In the genomic region with DNA sequence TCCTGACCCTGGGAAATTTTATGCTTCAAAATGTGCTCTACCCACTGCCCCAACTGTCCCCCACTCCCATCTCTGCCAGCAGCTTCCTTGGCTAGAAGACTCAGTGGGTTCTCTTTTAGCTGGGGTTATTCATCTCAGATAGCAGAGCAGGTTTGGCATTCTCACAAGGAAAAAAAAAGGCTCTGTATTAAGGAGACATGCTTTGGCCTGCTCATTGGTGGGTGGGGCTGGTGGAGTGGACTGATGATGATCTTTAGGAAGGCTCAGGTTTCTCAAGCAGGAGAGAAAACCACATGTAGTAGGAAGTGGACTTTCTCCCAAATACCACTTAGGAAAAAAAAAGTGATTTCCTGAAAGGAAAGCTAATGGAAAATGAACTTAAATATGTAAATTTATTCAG, we compare ENCODE assay signal across 17 cellular contexts.
"Had no signal": no experiment of that assay in that cellular context is flagged by ENCODE, and none has a peak within 500 bp of the region (broad histone marks: within the 10 kb centered on the region; RNA-seq: fewer than 3 reads in every experiment).

No MANE protein-coding gene starts in this region.

- ATAC-seq: activated CD8-positive, alpha-beta memory T cell treated with anti-CD3 and anti-CD28 coated beads, Interleukin-2, amount 10 ng/mL, durations not matched to agents 7 days and 5 days; heart right ventricle had no signal

- H3K4me3 Mint-ChIP-seq: activated CD8-positive, alpha-beta memory T cell treated with anti-CD3 and anti-CD28 coated beads, Interleukin-2, amount 10 ng/mL, durations not matched to agents 7 days and 5 days; activated naive CD8-positive, alpha-beta T cell; activated T-cell treated with anti-CD3 and anti-CD28 coated beads, Interleukin-2, amount 50 U/mL, for 24 hours; nephron progenitor cell; T-helper 2 cell treated with Interferon-gamma antibody and Interleukin-4, amounts not matched to agents 5 μg/mL and 100 μg/mL, for 36 hours had no signal

- H3K36me3 ChIP-seq: heart right ventricle, left ventricle myocardium inferior, uterus had no signal

- H3K4me1 Mint-ChIP-seq: activated CD8-positive, alpha-beta memory T cell treated with anti-CD3 and anti-CD28 coated beads, Interleukin-2, amount 10 ng/mL, durations not matched to agents 7 days and 5 days had no signal

- H3K4me1 ChIP-seq: left ventricle myocardium inferior, uterus had no signal

- H3K9me3 ChIP-seq: uterus had no signal

- H3K27me3 Mint-ChIP-seq: activated CD8-positive, alpha-beta memory T cell treated with anti-CD3 and anti-CD28 coated beads, Interleukin-2, amount 10 ng/mL, durations not matched to agents 7 days and 5 days; activated naive CD8-positive, alpha-beta T cell; activated T-cell treated with anti-CD3 and anti-CD28 coated beads, Interleukin-2, amount 50 U/mL, for 24 hours had no signal

- H3K4me3 ChIP-seq: heart right ventricle, left ventricle myocardium inferior, skin epidermis, uterus had no signal

- H3K27me3 ChIP-seq: heart right ventricle, uterus had no signal

- FAIRE-seq: endometrium, islet of Langerhans had no signal

- H3K27ac ChIP-seq: heart right ventricle, left ventricle myocardium inferior, skin epidermis, uterus had no signal

- H3K36me3 Mint-ChIP-seq: activated CD8-positive, alpha-beta memory T cell treated with anti-CD3 and anti-CD28 coated beads, Interleukin-2, amount 10 ng/mL, durations not matched to agents 7 days and 5 days; activated naive CD8-positive, alpha-beta T cell had no signal

- DNase-seq: activated CD4-positive, alpha-beta T cell treated with anti-CD3 and anti-CD28 coated beads for 1 hour; activated CD4-positive, alpha-beta T cell treated with anti-CD3 and anti-CD28 coated beads, Interleukin-2, amount 50 U/mL, for 48 hours; activated CD8-positive, alpha-beta memory T cell treated with anti-CD3 and anti-CD28 coated beads, Interleukin-2, amount 10 ng/mL, durations not matched to agents 7 days and 5 days; activated gamma-delta T cell; activated T-cell treated with anti-CD3 and anti-CD28 coated beads, Interleukin-2, amount 50 U/mL, for 24 hours; amygdala; foreskin melanocyte; heart right ventricle; left ventricle myocardium inferior; mesendoderm; nephron progenitor cell; uterus had no signal

- H3K27ac Mint-ChIP-seq: activated CD8-positive, alpha-beta memory T cell treated with anti-CD3 and anti-CD28 coated beads, Interleukin-2, amount 10 ng/mL, durations not matched to agents 7 days and 5 days; activated naive CD8-positive, alpha-beta T cell; activated T-cell treated with anti-CD3 and anti-CD28 coated beads, Interleukin-2, amount 50 U/mL, for 24 hours; nephron progenitor cell; T-helper 2 cell treated with Interferon-gamma antibody and Interleukin-4, amounts not matched to agents 5 μg/mL and 100 μg/mL, for 36 hours had no signal
